In the genomic region with DNA sequence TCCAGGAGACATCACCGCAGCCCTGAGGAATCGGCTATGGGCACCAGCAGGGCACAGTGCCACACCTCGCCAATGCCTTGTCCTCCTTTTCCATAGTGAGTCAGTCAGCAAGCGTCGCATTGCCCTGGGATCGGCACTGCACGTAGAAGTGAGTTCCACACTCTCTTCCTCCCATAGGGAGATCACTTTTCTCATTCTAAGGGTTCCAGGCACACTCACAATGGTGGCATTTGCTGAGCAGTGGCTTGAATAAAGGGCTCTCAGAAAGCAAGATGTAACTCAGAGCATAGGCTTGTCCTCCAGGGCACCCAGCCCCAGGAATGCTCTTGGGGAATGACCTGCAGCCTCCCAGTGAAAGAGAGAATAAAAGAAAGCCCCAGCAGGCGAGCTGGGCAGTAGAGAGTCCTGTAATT, we compare ENCODE assay signal across 9 cellular contexts. TPM values are rescaled to one million over a fixed set of nuclear protein-coding genes. Genes with fewer than 3 reads are reported as not detected.
DNase-seq lines count a peak whose midpoint lies in the region; ATAC-seq and TF ChIP-seq lines count a peak whose summit lies in the region.
"Had no signal": no experiment of that assay in that cellular context is flagged by ENCODE, and none has a peak within 500 bp of the region (broad histone marks: within the 10 kb centered on the region; RNA-seq: fewer than 3 reads in every experiment).

No MANE protein-coding gene starts in this region.

- no TSS peak for BruUV-seq in OCI-LY7 (replicated peaks; lab: Mats Ljungman, UMichigan)

- H3K4me1 Mint-ChIP-seq in CD4-positive, CD25-positive, alpha-beta regulatory T cell: peaks cover 23 to 60% (median 44%) of the 10 kb centered on the region in 4 donors
- H3K4me1 Mint-ChIP-seq in endodermal cell: peaks cover 11% of the 10 kb centered on the region

- intact Hi-C loops in OCI-LY7 (cut with micrococcal nuclease; ENCODE audit: unreplicated experiment): no loop called here

- no peaks in the 10 kb centered on the region for H3K9me3 ChIP-seq in CD4-positive, CD25-positive, alpha-beta regulatory T cell (ENCODE audit: control insufficient read depth in 2 of 2, low read length in 2 of 2)
- no peaks in the 10 kb centered on the region for H3K9me3 ChIP-seq in OCI-LY7 (ENCODE audit: low read length)
- no peaks in the 10 kb centered on the region for H3K9me3 ChIP-seq in endodermal cell (ENCODE audit: control insufficient read depth, low read length)
- H3K9me3 ChIP-seq in osteoblast (ENCODE audit: low read depth, low read length): no peaks in the 10 kb centered on the region

- CTCF ChIA-PET in OCI-LY7 (lab: Charles Lee; ENCODE audit: unreplicated experiment): no interaction called here

- H3K9me3 Mint-ChIP-seq in CD4-positive, CD25-positive, alpha-beta regulatory T cell: peaks cover 0 to 3% (median 0%) of the 10 kb centered on the region in 7 donors
- no peaks in the 10 kb centered on the region for H3K9me3 Mint-ChIP-seq in endodermal cell

- TF ChIP-seq CTCF in OCI-LY7 (conservative IDR thresholded peaks at IDR 0.05; ENCODE audit: low read length): no peak
- no peak for TF ChIP-seq CTCF in endodermal cell (conservative IDR thresholded peaks at IDR 0.05)
- no peak for TF ChIP-seq CTCF in osteoblast (IDR thresholded peaks at IDR 0.05; ENCODE audit: extremely low read depth, low read depth, low read length)

- H3K36me3 ChIP-seq in CD4-positive, CD25-positive, alpha-beta regulatory T cell (ENCODE audit: control insufficient read depth, insufficient read depth, low read length): peaks cover 11% of the 10 kb centered on the region
- H3K36me3 ChIP-seq in OCI-LY7 (ENCODE audit: insufficient read depth, low read length): no peaks in the 10 kb centered on the region
- H3K36me3 ChIP-seq in endodermal cell (ENCODE audit: control insufficient read depth, insufficient read depth, low read length): peaks cover 10% of the 10 kb centered on the region
- peaks cover 20% of the 10 kb centered on the region for H3K36me3 ChIP-seq in osteoblast (ENCODE audit: insufficient read depth, low read length)

- no peaks in the 10 kb centered on the region for H3K9me2 ChIP-seq in OCI-LY7 (ENCODE audit: insufficient read depth, low read length)

- no peak overlapping the region for H2AFZ ChIP-seq in OCI-LY7 (ENCODE audit: low read length)
- peak overlapping the region; percentile 74 for H2AFZ ChIP-seq in osteoblast (ENCODE audit: low read length)

- ATAC-seq in CD4-positive, CD25-positive, alpha-beta regulatory T cell (ENCODE audit: low read depth in 2 of 2): no peak
- ATAC-seq in left lobe of liver: no peak
- ATAC-seq in GM21381 (IDR thresholded peaks at IDR 0.05; ENCODE audit: unreplicated experiment): no peak

- H3K79me2 ChIP-seq in OCI-LY7 (ENCODE audit: insufficient read depth, low read depth, low read length): no peaks in the 10 kb centered on the region
- H3K79me2 ChIP-seq in osteoblast (ENCODE audit: insufficient read depth, low read length): peaks cover 37% of the 10 kb centered on the region

- H3K4me3 Mint-ChIP-seq in CD4-positive, CD25-positive, alpha-beta regulatory T cell: peak overlapping the region; percentile 89 to 98 (median 94)
- no peak overlapping the region for H3K4me3 Mint-ChIP-seq in endodermal cell

- no peak for DNase-seq in CD4-positive, CD25-positive, alpha-beta regulatory T cell
- DNase-seq in OCI-LY7 (ENCODE audit: low spot score): no peak
- peak; percentile 62 for DNase-seq in endodermal cell
- no peak for DNase-seq in osteoblast (ENCODE audit: insufficient read length, low spot score, missing footprints)
- no peak for DNase-seq in left lobe of liver (ENCODE audit: low spot score)
- no peak for DNase-seq in DMS153 treated with DMSO at 0.1 percent for 48 hours (lab: John Stamatoyannopoulos, UW; ENCODE audit: unreplicated experiment)
- no peak for DNase-seq in effector CD4-positive, alpha-beta T cell
- DNase-seq: caudate nucleus had no signal

- POLR2A ChIA-PET in OCI-LY7 (lab: Charles Lee): interaction anchor here (0.6 kb wide), 1 partner anchor 474 kb away, joined by 3 read pairs; no protein-coding TSS in a partner anchor

- peak overlapping the region; percentile 97 for H3K4me3 ChIP-seq in CD4-positive, CD25-positive, alpha-beta regulatory T cell (ENCODE audit: low read depth, low read length)
- H3K4me3 ChIP-seq in OCI-LY7 (ENCODE audit: low read depth, low read length, poor library complexity, severe bottlenecking) (no peak overlapping the region), endodermal cell (ENCODE audit: low read length) (no peak overlapping the region), osteoblast (ENCODE audit: insufficient read depth, low read length) (peak overlapping the region; percentile 95)

- H3K4me2 ChIP-seq in OCI-LY7 (ENCODE audit: low read length) (peak overlapping the region; percentile 57; the same call in 1 of the 2 replicates), osteoblast (ENCODE audit: insufficient read depth, low read length) (peak overlapping the region; percentile 95)

- WGBS in endodermal cell (ENCODE audit: insufficient coverage in 1 of 2, insufficient read length in 1 of 2), 2 experiments: 71 to 76% methylated on average over 8 of the region's 8 CpGs

- H4K20me1 ChIP-seq in OCI-LY7 (ENCODE audit: insufficient read depth, low read length) (no peaks in the 10 kb centered on the region; the same call in 1 of the 2 replicates), osteoblast (ENCODE audit: insufficient read depth, low read length) (peaks cover 27% of the 10 kb centered on the region)

- H3K27ac Mint-ChIP-seq in CD4-positive, CD25-positive, alpha-beta regulatory T cell: peak overlapping the region; percentile 94 to 99 (median 97)
- no peak overlapping the region for H3K27ac Mint-ChIP-seq in endodermal cell

- peak overlapping the region; percentile 95 for H3K27ac ChIP-seq in CD4-positive, CD25-positive, alpha-beta regulatory T cell (ENCODE audit: insufficient read depth, low read length, poor library complexity, severe bottlenecking)
- H3K27ac ChIP-seq in OCI-LY7 (ENCODE audit: low read depth, low read length, poor library complexity, severe bottlenecking) (no peak overlapping the region), endodermal cell (ENCODE audit: low read depth, low read length) (no peak overlapping the region), osteoblast (ENCODE audit: low read depth, low read length) (peak overlapping the region; percentile 88)

- no peak overlapping the region for H3K9ac ChIP-seq in endodermal cell (ENCODE audit: extremely low read depth, low read length, poor library complexity, severe bottlenecking)

- H3K27me3 Mint-ChIP-seq in CD4-positive, CD25-positive, alpha-beta regulatory T cell: peaks cover 14% of the 10 kb centered on the region
- peaks cover 70% of the 10 kb centered on the region for H3K27me3 Mint-ChIP-seq in endodermal cell (ENCODE audit: insufficient read depth)

- peaks cover 56% of the 10 kb centered on the region for H3K4me1 ChIP-seq in CD4-positive, CD25-positive, alpha-beta regulatory T cell (ENCODE audit: control insufficient read depth, insufficient read depth, low read length, poor library complexity, severe bottlenecking)
- H3K4me1 ChIP-seq in OCI-LY7 (ENCODE audit: insufficient read depth, low read length, poor library complexity, severe bottlenecking): peaks cover 29% of the 10 kb centered on the region
- H3K4me1 ChIP-seq in endodermal cell (ENCODE audit: control insufficient read depth, insufficient read depth, low read length): no peaks in the 10 kb centered on the region
- H3K4me1 ChIP-seq in osteoblast (ENCODE audit: insufficient read depth, low read length): peaks cover 19% of the 10 kb centered on the region

- H3K27me3 ChIP-seq in CD4-positive, CD25-positive, alpha-beta regulatory T cell (ENCODE audit: control insufficient read depth, insufficient read depth, low read length): no peaks in the 10 kb centered on the region
- peaks cover 34% of the 10 kb centered on the region for H3K27me3 ChIP-seq in endodermal cell (ENCODE audit: control insufficient read depth, insufficient read depth, low read length, poor library complexity, severe bottlenecking)
- no peaks in the 10 kb centered on the region for H3K27me3 ChIP-seq in osteoblast (ENCODE audit: insufficient read depth, low read length)

- H3K36me3 Mint-ChIP-seq in CD4-positive, CD25-positive, alpha-beta regulatory T cell: peaks cover 21% of the 10 kb centered on the region
- no peaks in the 10 kb centered on the region for H3K36me3 Mint-ChIP-seq in endodermal cell (ENCODE audit: low read depth)

RNA-seq across cellular contexts. Expression of a gene that starts 1.1 kb away (rescaled TPM):
- total RNA-seq in CD4-positive, CD25-positive, alpha-beta regulatory T cell: 1,005 TPM
- polyA plus RNA-seq in CD4-positive, CD25-positive, alpha-beta regulatory T cell: 100 to 1,000 TPM; 430 to 556 (median 487) TPM
- 0.46 and 3.4 TPM in 2 replicates for total RNA-seq in OCI-LY7 (2014; rRNA removed; shearing (Covaris generic))
- total RNA-seq in OCI-LY7 (2022) (0.88 and 1.3 TPM in 2 replicates), endodermal cell (100 to 1,000 TPM in 1 of 2 donors, 10 to 100 TPM in 1; 84.3 to 155 TPM), osteoblast (10,072 and 10,643 TPM in 2 replicates), left lobe of liver (55.4 TPM)
- polyA plus RNA-seq in endodermal cell (2013, experiment 1 of 2): 2,565 TPM
- polyA plus RNA-seq in endodermal cell (2013, experiment 2 of 2): 2,676 TPM

RNA-seq across cellular contexts. Expression of a gene that starts 25.4 kb away (rescaled TPM):
- total RNA-seq in CD4-positive, CD25-positive, alpha-beta regulatory T cell: 12.2 TPM
- polyA plus RNA-seq in CD4-positive, CD25-positive, alpha-beta regulatory T cell: 1 to 10 TPM; 5.8 to 8.6 (median 7.2) TPM
- 10.4 and 12.7 TPM in 2 replicates for total RNA-seq in OCI-LY7 (2014; rRNA removed; shearing (Covaris generic))
- total RNA-seq in OCI-LY7 (2022): 11.9 and 12.2 TPM in 2 replicates
- total RNA-seq in endodermal cell: 10 to 100 TPM in 1 of 2 donors, 1 to 10 TPM in 1; 8.1 to 13.0 TPM
- 19.4 TPM for polyA plus RNA-seq in endodermal cell (2013, experiment 1 of 2)
- polyA plus RNA-seq in endodermal cell (2013, experiment 2 of 2): 19.0 TPM
- 7.1 and 7.6 TPM in 2 replicates for total RNA-seq in osteoblast
- 1.1 TPM for total RNA-seq in left lobe of liver

Comparison
In these comparisons a context has a peak if more than half of its experiments do, and no peak if none do; other contexts are left out.
1. H3K27ac ChIP-seq: peak in CD4-positive, CD25-positive, alpha-beta regulatory T cell (single experiment) and osteoblast (single experiment); none in OCI-LY7 (single experiment) and endodermal cell (single experiment).
2. H3K4me3 ChIP-seq: peak in CD4-positive, CD25-positive, alpha-beta regulatory T cell (single experiment) and osteoblast (single experiment); none in OCI-LY7 (single experiment) and endodermal cell (single experiment).
3. RNA of a gene that starts 1.1 kb away (total RNA-seq): 10,072 to 10,643 TPM in osteoblast, 1,005 TPM in CD4-positive, CD25-positive, alpha-beta regulatory T cell (single experiment), 84.3 to 155 TPM in endodermal cell and 55.4 TPM in left lobe of liver (single experiment); 0.46 to 3.4 TPM in OCI-LY7; every median in the first group is over 10 times any median in the second.